ENCODE assay signal across 17 cellular contexts in the genomic region with DNA sequence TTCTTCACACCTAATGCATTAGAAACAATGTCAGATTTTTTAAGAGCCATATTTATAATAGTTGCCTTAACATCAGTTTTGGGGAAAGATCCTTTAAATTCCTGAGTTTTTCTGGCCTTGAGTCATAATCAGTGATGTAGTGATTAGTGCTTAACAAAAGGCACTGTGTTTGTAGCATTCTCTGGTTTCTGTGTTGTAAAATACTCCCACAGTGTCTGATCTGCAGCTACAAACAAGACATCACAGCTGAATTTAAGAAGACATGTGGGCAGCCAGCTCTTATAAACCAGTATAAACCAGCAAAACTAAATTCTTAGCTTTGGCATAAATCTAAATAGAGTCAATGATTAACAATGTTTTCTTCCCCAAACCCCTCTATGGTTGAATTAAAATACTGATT.
DNase-seq lines count a peak whose midpoint lies in the region; ATAC-seq and TF ChIP-seq lines count a peak whose summit lies in the region.
"Had no signal": no experiment of that assay in that cellular context is flagged by ENCODE, and none has a peak within 500 bp of the region (broad histone marks: within the 10 kb centered on the region; RNA-seq: fewer than 3 reads in every experiment).

No MANE protein-coding gene starts in this region.

- H3K36me3 ChIP-seq in prostate gland (no peaks in the 10 kb centered on the region), Karpas-422 (ENCODE audit: insufficient read depth, low read length) (no peaks in the 10 kb centered on the region)
- H3K36me3 ChIP-seq: cardiac muscle cell, SJCRH30 had no signal

- no peak for TF ChIP-seq POLR2A in prostate gland (IDR thresholded peaks at IDR 0.05)

- no peaks in the 10 kb centered on the region for H4K20me1 ChIP-seq in Karpas-422 (ENCODE audit: insufficient read depth, low read depth, low read length)

- H3K4me1 ChIP-seq in prostate gland (replicated peaks): no peaks in the 10 kb centered on the region
- H3K4me1 ChIP-seq in Karpas-422 (ENCODE audit: low read length): no peaks in the 10 kb centered on the region
- H3K4me1 ChIP-seq: SJCRH30, uterus had no signal

- no peak overlapping the region for H2AFZ ChIP-seq in Karpas-422 (ENCODE audit: low read length)

- ATAC-seq in SK-N-SH treated with all-trans-retinoic acid at 6 μM for 48 hours: peak; percentile 39; the same call in 2 of the 3 replicates
- ATAC-seq in GM18519 (IDR thresholded peaks at IDR 0.05; ENCODE audit: low FRiP score, unreplicated experiment): no peak
- ATAC-seq: activated naive CD4-positive, alpha-beta T cell treated with anti-CD3 and anti-CD28 coated beads, Interleukin-2, amount 50 U/mL, for 72 hours had no signal

- intact Hi-C loops in prostate gland (cut with DNase I): no loop called here

- in situ Hi-C loops in G401 (cut with HindIII; ENCODE audit: low sequenced_read_pairs): no loop called here

- DNase-seq in G401 (ENCODE audit: low spot score) (peak; percentile 55), fibroblast of villous mesenchyme (ENCODE audit: low read depth) (peak; percentile 14), renal cortical epithelial cell (ENCODE audit: low read depth) (peak; percentile 67), prostate gland (ENCODE audit: low spot score) (no peak), NCI-H128 (lab: John Stamatoyannopoulos, UW; ENCODE audit: unreplicated experiment) (no peak), Karpas-422 (no peak)
- DNase-seq: activated CD4-positive, alpha-beta T cell treated with anti-CD3 and anti-CD28 coated beads, Interleukin-2, amount 50 U/mL, for 1 hour; activated T-cell treated with anti-CD3 and anti-CD28 coated beads, Interleukin-2, amount 50 U/mL, for 1 hour; AML-193; immature natural killer cell; NCI-H226; SJCRH30; uterus had no signal

- TF ChIP-seq CTCF in fibroblast of villous mesenchyme (IDR thresholded peaks at IDR 0.05; ENCODE audit: insufficient read depth, low read depth, low read length) (no peak), prostate gland (IDR thresholded peaks at IDR 0.05) (no peak)

- no peaks in the 10 kb centered on the region for H3K9me2 ChIP-seq in Karpas-422 (replicated peaks; ENCODE audit: insufficient read depth, low read length)

- H3K9ac ChIP-seq in Karpas-422 (ENCODE audit: low read length): no peak overlapping the region

- H3K4me2 ChIP-seq in Karpas-422 (ENCODE audit: low read depth, low read length, poor library complexity, severe bottlenecking): no peak overlapping the region

- H3K27me3 ChIP-seq in prostate gland (replicated peaks; ENCODE audit: insufficient read depth) (no peaks in the 10 kb centered on the region), Karpas-422 (ENCODE audit: low read length) (no peaks in the 10 kb centered on the region)
- H3K27me3 ChIP-seq: cardiac muscle cell, SJCRH30, uterus had no signal

- H3K27ac ChIP-seq in prostate gland (no peak overlapping the region), Karpas-422 (ENCODE audit: low read length) (no peak overlapping the region)
- H3K27ac ChIP-seq: cardiac muscle cell, SJCRH30, uterus had no signal

- no peaks in the 10 kb centered on the region for H3K9me3 ChIP-seq in prostate gland
- H3K9me3 ChIP-seq in Karpas-422 (ENCODE audit: low read length): peaks cover 40% of the 10 kb centered on the region
- H3K9me3 ChIP-seq: SJCRH30, uterus had no signal

- no peak overlapping the region for H3K4me3 ChIP-seq in fibroblast of villous mesenchyme (ENCODE audit: low read depth, low read length)
- no peak overlapping the region for H3K4me3 ChIP-seq in prostate gland
- no peak overlapping the region for H3K4me3 ChIP-seq in Karpas-422 (ENCODE audit: low read length)
- H3K4me3 ChIP-seq: cardiac muscle cell, SJCRH30, uterus had no signal

- H3K79me2 ChIP-seq in Karpas-422 (ENCODE audit: low read length): no peaks in the 10 kb centered on the region

TF ChIP-seq in SK-N-SH treated with all-trans-retinoic acid at 6 μM for 48 hours, 23 proteins besides CTCF, POLR2A, EP300 and RAD21:
- TF ChIP-seq TCF4 (CRISPR knock-in tag; IDR thresholded peaks at IDR 0.05; ENCODE audit: borderline replicate concordance): no peak
- TF ChIP-seq ZC3H10 (CRISPR knock-in tag; IDR thresholded peaks at IDR 0.05): no peak
- TF ChIP-seq CSRNP3 (CRISPR knock-in tag; IDR thresholded peaks at IDR 0.05): no peak
- no peak for TF ChIP-seq ZNF565 (CRISPR knock-in tag; conservative IDR thresholded peaks at IDR 0.05; ENCODE audit: low read depth)
- no peak for TF ChIP-seq CSDC2 (CRISPR knock-in tag; IDR thresholded peaks at IDR 0.05)
- no peak for TF ChIP-seq PPARA (CRISPR knock-in tag; IDR thresholded peaks at IDR 0.05; ENCODE audit: borderline replicate concordance)
- TF ChIP-seq BACH2 (CRISPR knock-in tag; IDR thresholded peaks at IDR 0.05; ENCODE audit: borderline replicate concordance): no peak
- no peak for TF ChIP-seq SNAI2 (CRISPR knock-in tag; IDR thresholded peaks at IDR 0.05)
- no peak for TF ChIP-seq ZNF70 (CRISPR knock-in tag; IDR thresholded peaks at IDR 0.05)
- TF ChIP-seq ARNTL (CRISPR knock-in tag; IDR thresholded peaks at IDR 0.05; ENCODE audit: borderline replicate concordance, low read depth): no peak
- no peak for TF ChIP-seq TSHZ2 (CRISPR knock-in tag; IDR thresholded peaks at IDR 0.05)
- no peak for TF ChIP-seq TOX (CRISPR knock-in tag; IDR thresholded peaks at IDR 0.05; ENCODE audit: borderline replicate concordance)
- no peak for TF ChIP-seq PATZ1 (CRISPR knock-in tag; IDR thresholded peaks at IDR 0.05; ENCODE audit: borderline replicate concordance)
- TF ChIP-seq CREB5 (CRISPR knock-in tag; IDR thresholded peaks at IDR 0.05; ENCODE audit: low read depth): no peak
- no peak for TF ChIP-seq ZNF8 (CRISPR knock-in tag; IDR thresholded peaks at IDR 0.05)
- TF ChIP-seq RARB (CRISPR knock-in tag; IDR thresholded peaks at IDR 0.05): no peak
- no peak for TF ChIP-seq ISL1 (CRISPR knock-in tag; IDR thresholded peaks at IDR 0.05)
- no peak for TF ChIP-seq ZFP30 (CRISPR knock-in tag; IDR thresholded peaks at IDR 0.05)

Comparison
In these comparisons a context has a peak if more than half of its experiments do, and no peak if none do; other contexts are left out.
1. DNase-seq: peak in G401 (single experiment), fibroblast of villous mesenchyme (single experiment) and renal cortical epithelial cell (single experiment); none in prostate gland (single experiment), NCI-H128 (single experiment) and Karpas-422 (single experiment).